In genomic region chr10:15166325-15166724, GRCh38 we compare ENCODE assay signal across 11 cellular contexts. TPM values are rescaled to one million over a fixed set of nuclear protein-coding genes. Genes with fewer than 3 reads are reported as not detected.
DNase-seq lines count a peak whose midpoint lies in the region; ATAC-seq, FAIRE-seq and TF ChIP-seq lines count a peak whose summit lies in the region.
"Had no signal": no experiment of that assay in that cellular context is flagged by ENCODE, and none has a peak within 500 bp of the region (broad histone marks: within the 10 kb centered on the region; RNA-seq: fewer than 3 reads in every experiment).

No MANE protein-coding gene starts in this region.

- H3K9ac ChIP-seq in endothelial cell of umbilical vein (replicated peaks; ENCODE audit: extremely low read depth, insufficient read depth, low read length), result peak overlapping the region; percentile 91

- dilution Hi-C loops in endothelial cell of umbilical vein (cut with MboI; ENCODE audit: extremely low pct_ligation_motif_present, low sequenced_read_pairs), result no loop called here

- DNase-seq in activated T-cell treated with anti-CD3 and anti-CD28 coated beads, Interleukin-2, amount 50 U/mL, for 24 hours, result no peak
- DNase-seq in activated T-cell treated with anti-CD3 and anti-CD28 coated beads, Interleukin-2, amount 50 U/mL, for 48 hours, result no peak
- DNase-seq in T-cell (no peak), endothelial cell of umbilical vein (ENCODE audit: low read depth, low spot score) (peak; percentile 30), skeletal muscle cell (ENCODE audit: low read depth) (no peak), RKO (ENCODE audit: low spot score) (no peak)
- DNase-seq: NCI-H1436 treated with DMSO at 0.1 percent for 48 hours had no signal

- peaks cover 70% of the 10 kb centered on the region for H3K4me1 Mint-ChIP-seq in activated T-cell treated with anti-CD3 and anti-CD28 coated beads, Interleukin-2, amount 50 U/mL, for 24 hours (ENCODE audit: low read depth)
- peaks cover 74 to 82% (median 76%) of the 10 kb centered on the region in 3 donors for H3K4me1 Mint-ChIP-seq in T-cell

- no peak for FAIRE-seq in endothelial cell of umbilical vein (lab: Jason Lieb, UNC)

- H4K20me1 ChIP-seq in endothelial cell of umbilical vein (replicated peaks; ENCODE audit: control insufficient read depth, extremely low read depth, insufficient read depth, low read length), result peaks cover 15% of the 10 kb centered on the region

- H3K27me3 Mint-ChIP-seq in activated T-cell treated with anti-CD3 and anti-CD28 coated beads, Interleukin-2, amount 50 U/mL, for 24 hours, result no peaks in the 10 kb centered on the region
- H3K27me3 Mint-ChIP-seq in T-cell, result no peaks in the 10 kb centered on the region
- H3K27me3 Mint-ChIP-seq: memory B cell had no signal

- peaks cover 13% of the 10 kb centered on the region for H3K36me3 Mint-ChIP-seq in activated T-cell treated with anti-CD3 and anti-CD28 coated beads, Interleukin-2, amount 50 U/mL, for 24 hours (ENCODE audit: low read depth)
- H3K36me3 Mint-ChIP-seq in T-cell, result no peaks in the 10 kb centered on the region
- H3K36me3 Mint-ChIP-seq: memory B cell had no signal

- no peaks in the 10 kb centered on the region for H3K9me3 Mint-ChIP-seq in activated T-cell treated with anti-CD3 and anti-CD28 coated beads, Interleukin-2, amount 50 U/mL, for 24 hours
- H3K9me3 Mint-ChIP-seq in T-cell, result no peaks in the 10 kb centered on the region
- H3K9me3 Mint-ChIP-seq: memory B cell had no signal

- CTCF ChIA-PET in T-cell (lab: Charles Lee), result interaction anchor here (0.6 to 1.3 kb wide), 3 partner anchors 19 to 76 kb away, joined by 3 to 4 read pairs (median 3); no protein-coding TSS in a partner anchor
- CTCF ChIA-PET in endothelial cell of umbilical vein (lab: Charles Lee), result interaction anchor here (0.9 to 4.3 kb wide), 10 partner anchors 18 to 232 kb away, joined by 3 to 23 read pairs (median 4); partner anchors contain the start of gene FAM171A1

- H3K27ac Mint-ChIP-seq in activated T-cell treated with anti-CD3 and anti-CD28 coated beads, Interleukin-2, amount 50 U/mL, for 24 hours, result no peak overlapping the region
- H3K27ac Mint-ChIP-seq in T-cell, result peak overlapping the region; percentile 69 to 73
- H3K27ac Mint-ChIP-seq: memory B cell had no signal

- H3K79me2 ChIP-seq in endothelial cell of umbilical vein (ENCODE audit: control insufficient read depth, insufficient read depth, low read length), result peaks cover 69% of the 10 kb centered on the region

- H3K9me1 ChIP-seq in endothelial cell of umbilical vein (replicated peaks; ENCODE audit: control insufficient read depth, extremely low read depth, insufficient read depth, low read length), result no peaks in the 10 kb centered on the region

- TF ChIP-seq CTCF in endothelial cell of umbilical vein (IDR thresholded peaks at IDR 0.05; ENCODE audit: extremely low read depth in 1 of 2, insufficient read depth in 1 of 2, low read depth in 1 of 2, low read length in 2 of 2), result no peak

- no peak for ATAC-seq in T-cell (replicated peaks in 1 of 4)
- no peak for ATAC-seq in GM21528 (IDR thresholded peaks at IDR 0.05; ENCODE audit: low FRiP score, unreplicated experiment)
- ATAC-seq in HG03039 (IDR thresholded peaks at IDR 0.05; ENCODE audit: unreplicated experiment), result no peak

- no TSS peak for BruUV-seq in endothelial cell of umbilical vein (replicated peaks; lab: Mats Ljungman, UMichigan)

- peaks cover 38% of the 10 kb centered on the region for H3K4me1 ChIP-seq in endothelial cell of umbilical vein (ENCODE audit: control insufficient read depth, extremely low read depth, insufficient read depth, low read length)
- H3K4me1 ChIP-seq: ascending aorta had no signal

- no peak for TF ChIP-seq POLR2A in endothelial cell of umbilical vein (IDR thresholded peaks at IDR 0.05; ENCODE audit: low read depth, low read length)

- H3K4me3 Mint-ChIP-seq in activated T-cell treated with anti-CD3 and anti-CD28 coated beads, Interleukin-2, amount 50 U/mL, for 24 hours, result peak overlapping the region; percentile 92
- H3K4me3 Mint-ChIP-seq in T-cell, result peak overlapping the region; percentile 88 to 95 (median 93)

- intact Hi-C loops in endothelial cell of umbilical vein (cut with micrococcal nuclease), result loop anchor here (1.0 to 5.0 kb wide), 3 partner anchors 80 to 221 kb away; no protein-coding TSS in a partner anchor

- H2AFZ ChIP-seq in endothelial cell of umbilical vein (ENCODE audit: low read depth, low read length), result no peak overlapping the region

- H3K4me3 ChIP-seq in endothelial cell of umbilical vein (replicated peaks in 1 of 3; ENCODE audit: insufficient read depth in 1 of 3, low read depth in 1 of 3, low read length in 3 of 3) (peak overlapping the region; percentile 91 to 100 (median 99)), skeletal muscle cell (ENCODE audit: low read depth, low read length) (peak overlapping the region; percentile 89)

- peak overlapping the region; percentile 99 for H3K4me2 ChIP-seq in endothelial cell of umbilical vein (ENCODE audit: insufficient read depth, low read length)

- no peaks in the 10 kb centered on the region for H3K27me3 ChIP-seq in endothelial cell of umbilical vein (ENCODE audit: control insufficient read depth in 2 of 2, insufficient read depth in 2 of 2, low read length in 2 of 2)
- H3K27me3 ChIP-seq: ascending aorta had no signal

- POLR2A ChIA-PET in T-cell (lab: Charles Lee) (interaction anchor here in 1 of 2 donors (0.7 kb wide), 1 partner anchor 18 kb away, joined by 3 read pairs; no protein-coding TSS in a partner anchor), endothelial cell of umbilical vein (lab: Charles Lee) (interaction anchor here (2.8 kb wide), 1 partner anchor 31 kb away, joined by 16 read pairs; no protein-coding TSS in a partner anchor)

- no peaks in the 10 kb centered on the region for H3K9me3 ChIP-seq in endothelial cell of umbilical vein (replicated peaks; ENCODE audit: control insufficient read depth, insufficient read depth, low read length)
- H3K9me3 ChIP-seq: ascending aorta had no signal

- H3K36me3 ChIP-seq in endothelial cell of umbilical vein (ENCODE audit: control insufficient read depth in 2 of 2, extremely low read depth in 1 of 2, insufficient read depth in 2 of 2, low read length in 2 of 2), result no peaks in the 10 kb centered on the region
- H3K36me3 ChIP-seq: ascending aorta had no signal

- peak overlapping the region; percentile 42 for H3K27ac ChIP-seq in endothelial cell of umbilical vein (ENCODE audit: insufficient read depth, low read depth, low read length)
- H3K27ac ChIP-seq: ascending aorta had no signal

TF ChIP-seq in endothelial cell of umbilical vein, 7 proteins besides CTCF, POLR2A, EP300 and RAD21:
- no peak for TF ChIP-seq POLR2AphosphoS5 (IDR thresholded peaks at IDR 0.05; ENCODE audit: insufficient read depth, low read depth, low read length)
- TF ChIP-seq EZH2 (IDR thresholded peaks at IDR 0.05; ENCODE audit: borderline replicate concordance, low read depth, low read length, severe bottlenecking), result no peak
- no peak for TF ChIP-seq FOS (IDR thresholded peaks at IDR 0.05; ENCODE audit: borderline replicate concordance, insufficient read depth, low read length)
- no peak for TF ChIP-seq MYC (IDR thresholded peaks at IDR 0.05; ENCODE audit: low read depth, low read length)
- TF ChIP-seq MAX (IDR thresholded peaks at IDR 0.05; ENCODE audit: insufficient read depth, insufficient read length), result no peak
- no peak for TF ChIP-seq GATA2 (IDR thresholded peaks at IDR 0.05; ENCODE audit: insufficient read depth, insufficient read length, low read depth, low read length)
- no peak for TF ChIP-seq JUN (IDR thresholded peaks at IDR 0.05; ENCODE audit: borderline replicate concordance, insufficient read depth, insufficient read length, low read depth)

RNA-seq across cellular contexts. Expression of gene NMT2, which starts 2.2 kb away (rescaled TPM):
- total RNA-seq in T-cell (10 to 100 TPM; 35.5 to 80.4 (median 40.8) TPM), endothelial cell of umbilical vein (109 and 110 TPM in 2 replicates)
- 31.9 and 39.0 TPM in 2 replicates for polyA plus RNA-seq in endothelial cell of umbilical vein
- polyA plus RNA-seq in endothelial cell of umbilical vein (2011; cell fraction: cytosol; rRNA removed), result 48.3 and 49.3 TPM in 2 replicates
- polyA plus RNA-seq in endothelial cell of umbilical vein (2011; cell fraction: nucleus; rRNA removed), result 78.4 and 107 TPM in 2 replicates
- polyA plus RNA-seq in endothelial cell of umbilical vein (2012), result 58.9 and 84.5 TPM in 2 replicates
- polyA minus RNA-seq in endothelial cell of umbilical vein, result 32.7 and 34.9 TPM in 2 replicates
- polyA minus RNA-seq in endothelial cell of umbilical vein (2011; cell fraction: cytosol; rRNA and poly(A)+ RNA removed), result not detected
- 58.9 and 70.1 TPM in 2 replicates for polyA minus RNA-seq in endothelial cell of umbilical vein (2011; cell fraction: nucleus; rRNA and poly(A)+ RNA removed)
